In the genomic region with DNA sequence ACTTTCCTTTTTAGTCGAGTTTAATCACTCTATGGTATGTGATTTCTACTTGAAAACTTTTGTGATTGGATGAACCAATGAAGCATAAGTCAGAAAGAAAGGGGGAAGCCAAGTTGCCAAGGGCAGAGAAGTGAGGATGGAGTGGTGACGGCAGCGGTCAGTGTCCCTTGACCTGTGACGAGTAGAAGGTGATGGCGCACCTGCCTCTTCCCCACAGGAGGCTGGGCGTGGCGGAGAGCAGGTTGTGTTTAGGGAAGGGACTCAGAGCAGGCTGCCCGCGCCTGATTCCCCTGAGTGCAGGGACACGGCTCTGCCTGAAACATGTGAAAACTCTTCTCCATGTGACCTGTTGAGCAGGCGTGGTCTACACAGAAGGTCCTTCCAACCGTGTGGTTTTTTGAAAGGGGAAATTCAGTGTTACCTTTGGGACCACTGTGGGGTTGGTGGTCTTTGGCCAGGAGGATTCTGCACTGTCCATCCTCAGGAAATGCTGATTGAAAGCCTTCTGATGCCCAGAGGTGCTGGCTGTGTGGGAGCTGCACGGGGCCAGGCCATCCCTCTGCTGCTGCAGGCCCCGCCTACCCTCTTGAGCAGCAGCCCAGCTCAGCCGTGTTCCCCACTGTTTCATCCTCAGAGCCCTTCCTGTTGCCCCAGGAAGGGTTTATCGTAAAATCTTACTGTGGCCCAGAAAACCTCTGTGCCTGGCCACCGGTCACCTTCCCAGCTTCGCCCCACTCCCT, we compare ENCODE assay signal across 15 cellular contexts. TPM values are rescaled to one million over a fixed set of nuclear protein-coding genes. Genes with fewer than 3 reads are reported as not detected.
A peak's percentile ranks its signal among the peaks of the same experiment; 100 is the strongest.
DNase-seq lines count a peak whose midpoint lies in the region; ATAC-seq, FAIRE-seq and TF ChIP-seq lines count a peak whose summit lies in the region.
"Had no signal": no experiment of that assay in that cellular context is flagged by ENCODE, and none has a peak within 500 bp of the region (broad histone marks: within the 10 kb centered on the region; RNA-seq: fewer than 3 reads in every experiment).

No MANE protein-coding gene starts in this region.

- peak overlapping the region; percentile 9 for H3K27ac Mint-ChIP-seq in T-helper 17 cell
- peak overlapping the region; percentile 64 for H3K27ac Mint-ChIP-seq in nephron progenitor cell
- H3K27ac Mint-ChIP-seq: activated CD8-positive, alpha-beta T cell treated with anti-CD3 and anti-CD28 coated beads, Interleukin-2, amount 10 ng/mL, durations not matched to agents 7 days and 5 days had no signal

- peaks cover 0 to 5% (median 0%) of the 10 kb centered on the region in 4 donors for H3K4me1 ChIP-seq in stomach
- H3K4me1 ChIP-seq: colonic mucosa, suprapubic skin had no signal

- no peak for TF ChIP-seq CTCF in nephron progenitor cell (IDR thresholded peaks at IDR 0.05)
- no peak for TF ChIP-seq CTCF in stomach (IDR thresholded peaks at IDR 0.05)

- no peak for TF ChIP-seq POLR2A in stomach (IDR thresholded peaks at IDR 0.05)

- H3K36me3 ChIP-seq in stomach, result peaks cover 8 to 62% (median 51%) of the 10 kb centered on the region in 4 donors

- DNase-seq in GM19239 (ENCODE audit: insufficient read length, low spot score), result no peak
- no peak for DNase-seq in T-helper 17 cell
- DNase-seq in nephron progenitor cell, result no peak
- DNase-seq in germinal center (ENCODE audit: low spot score), result no peak
- DNase-seq in DMS53 (lab: John Stamatoyannopoulos, UW), result no peak
- DNase-seq in stomach, result no peak
- DNase-seq: activated CD8-positive, alpha-beta T cell treated with anti-CD3 and anti-CD28 coated beads, Interleukin-2, amount 10 ng/mL, durations not matched to agents 7 days and 5 days; amniotic stem cell; colonic mucosa; GF-D8; left ventricle myocardium superior; small intestine had no signal

- H3K27me3 ChIP-seq in stomach, result no peaks in the 10 kb centered on the region
- H3K27me3 ChIP-seq: colonic mucosa, suprapubic skin had no signal

- no peaks in the 10 kb centered on the region for H3K9me3 Mint-ChIP-seq in nephron progenitor cell

- no peaks in the 10 kb centered on the region for H3K9me3 ChIP-seq in T-helper 17 cell (ENCODE audit: control insufficient read depth, low read length, poor library complexity, severe bottlenecking)
- H3K9me3 ChIP-seq in stomach, result no peaks in the 10 kb centered on the region
- H3K9me3 ChIP-seq: colonic mucosa, suprapubic skin had no signal

- 88 to 92% (median 90%) methylated on average over 18 of the region's 18 CpGs for WGBS in stomach, 5 donors

- H3K4me3 ChIP-seq in GM08714 (ENCODE audit: low read length) (peak overlapping the region; percentile 3; the same call in 1 of the 2 replicates), stomach (no peak overlapping the region)
- H3K4me3 ChIP-seq: colonic mucosa, suprapubic skin had no signal

- H3K27me3 Mint-ChIP-seq in T-helper 17 cell (no peaks in the 10 kb centered on the region), nephron progenitor cell (ENCODE audit: low read depth, poor library complexity) (peaks cover 7% of the 10 kb centered on the region)

- H3K27ac ChIP-seq in stomach, result no peak overlapping the region
- H3K27ac ChIP-seq: colonic mucosa, suprapubic skin had no signal

- H3K36me3 Mint-ChIP-seq in T-helper 17 cell (ENCODE audit: low read depth), result peaks cover 7% of the 10 kb centered on the region
- H3K36me3 Mint-ChIP-seq in nephron progenitor cell (ENCODE audit: low read depth), result peaks cover 45% of the 10 kb centered on the region

- peak; percentile 89 for FAIRE-seq in GM19239 (lab: Jason Lieb, UNC)
- FAIRE-seq: small intestine had no signal

- H3K4me1 Mint-ChIP-seq in T-helper 17 cell (peaks cover 7% of the 10 kb centered on the region), nephron progenitor cell (peaks cover 27% of the 10 kb centered on the region)

- peak; percentile 27 for ATAC-seq in T-helper 17 cell
- ATAC-seq: activated CD8-positive, alpha-beta T cell treated with anti-CD3 and anti-CD28 coated beads, Interleukin-2, amount 10 ng/mL, durations not matched to agents 7 days and 5 days; left ventricle myocardium superior had no signal

- intact Hi-C loops in stomach (cut with DNase I; ENCODE audit: low total_unique reads), result no loop called here

- no peak for TF ChIP-seq EP300 in stomach (IDR thresholded peaks at IDR 0.05)

- no peak overlapping the region for H3K4me3 Mint-ChIP-seq in T-helper 17 cell
- H3K4me3 Mint-ChIP-seq in nephron progenitor cell, result no peak overlapping the region
- H3K4me3 Mint-ChIP-seq: activated CD8-positive, alpha-beta T cell treated with anti-CD3 and anti-CD28 coated beads, Interleukin-2, amount 10 ng/mL, durations not matched to agents 7 days and 5 days had no signal

RNA-seq across cellular contexts. Expression of gene AMN, which starts 23.5 kb away (rescaled TPM):
- 1 to 10 TPM in 1 of 2 donors, under 1 TPM in 1; 0.65 to 2.3 TPM for total RNA-seq in T-helper 17 cell
- total RNA-seq in stomach, result 100 to 1,000 TPM in 2 of 5 donors, 10 to 100 TPM in 1, 1 to 10 TPM in 2; 1.3 to 781 (median 21.7) TPM
- 10 to 100 TPM in 2 of 3 donors, 1 to 10 TPM in 1; 3.2 to 14.7 (median 12.8) TPM for polyA plus RNA-seq in stomach
- total RNA-seq: HT1080, left ventricle myocardium superior had no signal
